In the genomic region with DNA sequence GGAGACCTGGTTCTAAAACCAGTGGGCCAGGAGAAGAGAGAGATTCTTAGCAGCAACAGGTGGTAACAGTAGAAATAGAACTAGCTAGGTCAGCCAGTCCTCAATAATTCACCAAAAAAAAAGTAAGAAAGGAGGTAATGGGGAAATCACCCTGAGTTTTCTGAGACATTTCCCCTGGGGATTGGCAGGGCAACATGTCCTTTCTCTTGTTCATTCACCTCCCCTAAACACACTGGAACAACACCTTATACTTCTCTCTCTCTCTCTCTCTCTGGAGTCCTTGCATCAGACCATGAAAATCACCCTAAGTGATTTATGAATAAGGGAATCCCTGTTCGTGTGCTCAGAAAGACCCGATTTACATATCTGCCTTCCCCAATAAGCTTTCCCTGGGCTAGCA, we compare ENCODE assay signal across 10 cellular contexts.
DNase-seq lines count a peak whose midpoint lies in the region; ATAC-seq, FAIRE-seq and TF ChIP-seq lines count a peak whose summit lies in the region.
"Had no signal": no experiment of that assay in that cellular context is flagged by ENCODE, and none has a peak within 500 bp of the region (broad histone marks: within the 10 kb centered on the region; RNA-seq: fewer than 3 reads in every experiment).

No MANE protein-coding gene starts in this region.

- TF ChIP-seq CTCF in GM10248 (IDR thresholded peaks at IDR 0.05; ENCODE audit: control extremely low read depth, extremely low read depth, low read depth, missing control alignments) = no peak
- no peak for TF ChIP-seq CTCF in kidney (IDR thresholded peaks at IDR 0.05; ENCODE audit: borderline replicate concordance, extremely low read depth, insufficient read depth)

- no peaks in the 10 kb centered on the region for H3K27me3 Mint-ChIP-seq in activated CD8-positive, alpha-beta T cell treated with anti-CD3 and anti-CD28 coated beads, Interleukin-2, amount 10 ng/mL, durations not matched to agents 7 days and 5 days (ENCODE audit: low read depth)

- H3K9me3 ChIP-seq in kidney (ENCODE audit: control insufficient read depth in 1 of 2, low read length in 2 of 2) = no peaks in the 10 kb centered on the region

- H3K36me3 Mint-ChIP-seq in activated CD8-positive, alpha-beta T cell treated with anti-CD3 and anti-CD28 coated beads, Interleukin-2, amount 10 ng/mL, durations not matched to agents 7 days and 5 days (ENCODE audit: low read depth) = peaks cover 77% of the 10 kb centered on the region

- H3K27ac Mint-ChIP-seq in activated CD8-positive, alpha-beta T cell treated with anti-CD3 and anti-CD28 coated beads, Interleukin-2, amount 10 ng/mL, durations not matched to agents 7 days and 5 days = peak overlapping the region; percentile 75

- ATAC-seq in GM19043 (IDR thresholded peaks at IDR 0.05; ENCODE audit: low read depth, unreplicated experiment) (peak; percentile 58), HG02973 (IDR thresholded peaks at IDR 0.05; ENCODE audit: unreplicated experiment) (peak; percentile 76)
- ATAC-seq in activated CD8-positive, alpha-beta T cell treated with anti-CD3 and anti-CD28 coated beads, Interleukin-2, amount 10 ng/mL, durations not matched to agents 7 days and 5 days = no peak

- H3K4me1 ChIP-seq in kidney (ENCODE audit: control insufficient read depth in 1 of 2, insufficient read depth in 1 of 2, low read depth in 1 of 2, low read length in 2 of 2) = peaks cover 0 to 9% of the 10 kb centered on the region in 2 donors

- H3K4me3 ChIP-seq in kidney (ENCODE audit: low read length in 2 of 2) = no peak overlapping the region

- H3K9ac ChIP-seq in kidney (ENCODE audit: low read length in 2 of 2) = no peak overlapping the region

- intact Hi-C loops in kidney (cut with DNase I) = no loop called here

- CTCF ChIA-PET in GM10248 (lab: Yijun Ruan, JAX) = interaction anchor here (1.6 to 1.9 kb wide), 2 partner anchors 13 to 30 kb away, joined by 4 read pairs; no protein-coding TSS in a partner anchor
- CTCF ChIA-PET in activated CD8-positive, alpha-beta T cell treated with anti-CD3 and anti-CD28 coated beads, Interleukin-2, amount 10 ng/mL, durations not matched to agents 7 days and 5 days (lab: Charles Lee) = interaction anchor here (1.4 kb wide), 1 partner anchor 10 kb away, joined by 5 read pairs; no protein-coding TSS in a partner anchor

- H3K4me1 Mint-ChIP-seq in activated CD8-positive, alpha-beta T cell treated with anti-CD3 and anti-CD28 coated beads, Interleukin-2, amount 10 ng/mL, durations not matched to agents 7 days and 5 days (ENCODE audit: low read depth) = peaks cover 46% of the 10 kb centered on the region

- POLR2A ChIA-PET in GM10248 (lab: Yijun Ruan, JAX) = interaction anchor here (0.6 kb wide), 1 partner anchor 80 kb away, joined by 16 read pairs; no protein-coding TSS in a partner anchor
- POLR2A ChIA-PET in activated CD8-positive, alpha-beta T cell treated with anti-CD3 and anti-CD28 coated beads, Interleukin-2, amount 10 ng/mL, durations not matched to agents 7 days and 5 days (lab: Charles Lee) = interaction anchor here (0.9 kb wide), 2 partner anchors 66 to 190 kb away, joined by 3 read pairs; no protein-coding TSS in a partner anchor

- no peak overlapping the region for H3K4me3 Mint-ChIP-seq in activated CD8-positive, alpha-beta T cell treated with anti-CD3 and anti-CD28 coated beads, Interleukin-2, amount 10 ng/mL, durations not matched to agents 7 days and 5 days

- FAIRE-seq in kidney (lab: Jason Lieb, UNC) = no peak

- peaks cover 3% of the 10 kb centered on the region for H3K9me3 Mint-ChIP-seq in activated CD8-positive, alpha-beta T cell treated with anti-CD3 and anti-CD28 coated beads, Interleukin-2, amount 10 ng/mL, durations not matched to agents 7 days and 5 days (ENCODE audit: insufficient read depth)

- no peak overlapping the region for H3K27ac ChIP-seq in kidney (ENCODE audit: low read depth in 2 of 2, low read length in 2 of 2)

- DNase-seq in GM10248 (ENCODE audit: extremely low spot score) (peak; percentile 27), NCI-H748 (lab: John Stamatoyannopoulos, UW; ENCODE audit: unreplicated experiment) (no peak), NCI-H1048 (lab: John Stamatoyannopoulos, UW) (no peak), medulla oblongata (ENCODE audit: extremely low spot score) (no peak), kidney (no peak)
- no peak for DNase-seq in activated CD8-positive, alpha-beta T cell treated with anti-CD3 and anti-CD28 coated beads, Interleukin-2, amount 10 ng/mL, durations not matched to agents 7 days and 5 days
- DNase-seq: anterior cingulate cortex, HCEC 1CT had no signal

- peaks cover 7 to 16% of the 10 kb centered on the region in 2 donors for H3K36me3 ChIP-seq in kidney (ENCODE audit: control insufficient read depth in 1 of 2, insufficient read depth in 2 of 2, low read length in 2 of 2)
